Comparison of ENCODE assay signal across 13 cellular contexts in genomic region chrX:95703696-95704095, GRCh38.
"Had no signal": no experiment of that assay in that cellular context is flagged by ENCODE, and none has a peak within 500 bp of the region (broad histone marks: within the 10 kb centered on the region; RNA-seq: fewer than 3 reads in every experiment).

No MANE protein-coding gene starts in this region.

- ATAC-seq: activated T-cell treated with anti-CD3 and anti-CD28 coated beads, Interleukin-2, amount 50 U/mL, for 4 hours; gastroesophageal sphincter; stimulated activated naive CD8-positive, alpha-beta T cell treated with anti-CD3 and anti-CD28 coated beads, Interleukin-15, Interleukin-2, amounts not matched to agents 100 U/mL and 50 U/mL, for 24 hours had no signal

- H3K4me1 ChIP-seq: gastroesophageal sphincter, upper lobe of left lung had no signal

- H3K79me2 ChIP-seq: hepatocyte had no signal

- H3K27ac ChIP-seq: gastroesophageal sphincter, hepatocyte, ovary, upper lobe of left lung had no signal

- H3K9me3 ChIP-seq: gastroesophageal sphincter, ovary, upper lobe of left lung had no signal

- H2AFZ ChIP-seq: hepatocyte had no signal

- H3K4me2 ChIP-seq: hepatocyte had no signal

- H3K27me3 ChIP-seq: gastroesophageal sphincter, hepatocyte, ovary, upper lobe of left lung had no signal

- H3K36me3 ChIP-seq: gastroesophageal sphincter, ovary, upper lobe of left lung had no signal

- DNase-seq: activated CD4-positive, alpha-beta memory T cell treated with anti-CD3 and anti-CD28 coated beads for 36 hours; activated CD4-positive, CD25-positive, alpha-beta regulatory T cell treated with anti-CD3 and anti-CD28 coated beads, Interleukin-2, amount 50 U/mL, for 72 hours; activated gamma-delta T cell; activated T-cell treated with anti-CD3 and anti-CD28 coated beads, Interleukin-2, amount 50 U/mL, for 4 hours; endodermal cell; kidney glomerular epithelial cell; ovary; stimulated activated CD4-positive, alpha-beta T cell treated with anti-CD3 and anti-CD28 coated beads, Interleukin-4, amount 100 ng/mL, for 1 hour; stimulated activated CD8-positive, alpha-beta memory T cell treated with anti-CD3 and anti-CD28 coated beads, Interleukin-4, amount 100 ng/mL, for 48 hours; stimulated activated naive CD8-positive, alpha-beta T cell treated with anti-CD3 and anti-CD28 coated beads, Interleukin-15, Interleukin-2, amounts not matched to agents 100 U/mL and 50 U/mL, for 24 hours; upper lobe of left lung had no signal

- H3K4me3 ChIP-seq: gastroesophageal sphincter, hepatocyte, ovary, upper lobe of left lung had no signal
